In genomic region chr13:67107973-67108372, GRCh38 we compare ENCODE assay signal across 26 cellular contexts.
"Had no signal": no experiment of that assay in that cellular context is flagged by ENCODE, and none has a peak within 500 bp of the region (broad histone marks: within the 10 kb centered on the region; RNA-seq: fewer than 3 reads in every experiment).

No MANE protein-coding gene starts in this region.

- DNase-seq: activated CD4-positive, alpha-beta T cell treated with anti-CD3 and anti-CD28 coated beads for 36 hours; activated CD4-positive, CD25-positive, alpha-beta regulatory T cell; activated CD8-positive, alpha-beta memory T cell treated with anti-CD3 and anti-CD28 coated beads, Interleukin-2, amount 10 ng/mL, durations not matched to agents 7 days and 5 days; activated CD8-positive, alpha-beta T cell treated with anti-CD3 and anti-CD28 coated beads, Interleukin-2, amount 10 ng/mL, durations not matched to agents 7 days and 5 days; activated naive CD8-positive, alpha-beta T cell treated with anti-CD3 and anti-CD28 coated beads, Interleukin-2, amount 50 U/mL, for 24 hours; activated T-cell treated with anti-CD3 and anti-CD28 coated beads, Interleukin-2, amount 50 U/mL, for 48 hours; dermis blood vessel endothelial cell; effector CD8-positive, alpha-beta T cell; erythroblast; hypothalamus; kidney glomerular epithelial cell; naive B cell; nephron progenitor cell; ovary; sigmoid colon; stimulated activated CD4-positive, alpha-beta T cell treated with anti-CD3 and anti-CD28 coated beads, Interleukin-15, amount 100 ng/mL, for 24 hours; stimulated activated CD4-positive, alpha-beta T cell treated with anti-CD3 and anti-CD28 coated beads, Interleukin-2, amount 100 ng/mL, for 24 hours; stimulated activated naive CD4-positive, alpha-beta T cell treated with Interleukin-2 at 50 U/mL for 16 hours; testis; transverse colon; uterus had no signal

- H3K4me1 ChIP-seq: left lung, prostate gland, sigmoid colon, testis, transverse colon, uterus had no signal

- H3K36me3 ChIP-seq: heart left ventricle, left lung, neutrophil, ovary, prostate gland, sigmoid colon, transverse colon, uterus had no signal

- H3K4me3 ChIP-seq: heart left ventricle, left lung, lung, ovary, prostate gland, sigmoid colon, testis, transverse colon, uterus had no signal

- H3K27me3 ChIP-seq: heart left ventricle, left lung, neutrophil, ovary, sigmoid colon, testis, transverse colon, uterus had no signal

- H3K27ac ChIP-seq: heart left ventricle, left lung, neutrophil, ovary, prostate gland, sigmoid colon, testis, transverse colon, uterus had no signal

- H3K9me3 ChIP-seq: neutrophil, ovary, prostate gland, sigmoid colon, testis, transverse colon, uterus had no signal

- ATAC-seq: activated CD4-positive, alpha-beta T cell treated with anti-CD3 and anti-CD28 coated beads for 36 hours; activated CD8-positive, alpha-beta memory T cell treated with anti-CD3 and anti-CD28 coated beads, Interleukin-2, amount 10 ng/mL, durations not matched to agents 7 days and 5 days; activated CD8-positive, alpha-beta T cell treated with anti-CD3 and anti-CD28 coated beads, Interleukin-2, amount 10 ng/mL, durations not matched to agents 7 days and 5 days; activated naive CD8-positive, alpha-beta T cell treated with anti-CD3 and anti-CD28 coated beads, Interleukin-2, amount 50 U/mL, for 24 hours; left lung had no signal
